Comparison of ENCODE assay signal across 11 cellular contexts in the genomic region with DNA sequence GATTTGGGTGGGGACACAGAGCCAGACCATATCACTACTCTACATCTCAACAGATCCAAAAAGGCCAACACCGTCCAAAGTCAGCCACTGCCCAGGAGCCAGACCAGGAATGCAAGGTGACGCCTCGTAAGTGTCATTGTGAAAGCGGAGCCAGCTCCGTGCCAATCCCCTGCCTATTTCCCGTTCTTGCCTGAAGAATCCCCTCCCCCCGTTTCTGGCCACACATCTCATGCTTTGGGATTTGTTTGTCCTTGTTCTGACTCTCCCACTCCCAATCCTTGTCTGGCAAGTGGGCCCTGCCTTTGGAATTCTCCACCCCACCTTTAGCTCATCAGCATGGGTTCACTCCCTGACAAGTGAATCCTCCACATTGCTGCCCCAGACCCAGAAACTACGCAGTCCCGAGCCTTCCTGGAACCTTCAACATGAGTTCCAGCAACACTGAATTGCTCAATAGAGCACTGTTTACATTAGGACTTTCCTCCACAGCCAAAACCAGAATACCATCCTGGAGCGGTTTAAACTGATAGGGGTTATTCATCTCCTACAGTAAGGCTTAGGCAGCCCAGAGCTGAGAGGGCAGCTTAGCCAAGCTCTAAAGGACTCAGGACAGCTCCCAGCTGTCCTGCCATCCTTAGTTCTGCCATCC. TPM values are rescaled to one million over a fixed set of nuclear protein-coding genes. Genes with fewer than 3 reads are reported as not detected.
DNase-seq lines count a peak whose midpoint lies in the region; FAIRE-seq and TF ChIP-seq lines count a peak whose summit lies in the region.
"Had no signal": no experiment of that assay in that cellular context is flagged by ENCODE, and none has a peak within 500 bp of the region (broad histone marks: within the 10 kb centered on the region; RNA-seq: fewer than 3 reads in every experiment).

No MANE protein-coding gene starts in this region.

- no peak overlapping the region for H3K27ac Mint-ChIP-seq in MCF 10A (ENCODE audit: low read depth, unreplicated experiment)
- H3K27ac Mint-ChIP-seq in Calu3 (ENCODE audit: unreplicated experiment): no peak overlapping the region
- peak overlapping the region in 1 of 3 experiments; percentile 31; a peak in 1 of 7 replicates for H3K27ac Mint-ChIP-seq in H9

- no peak overlapping the region for H4K8ac ChIP-seq in H9 (replicated peaks; ENCODE audit: insufficient read length, low read depth, low read length)

- H3K4me3 Mint-ChIP-seq in MCF 10A (ENCODE audit: unreplicated experiment) (no peak overlapping the region), Calu3 (ENCODE audit: low read depth, unreplicated experiment) (no peak overlapping the region), H9 (no peak overlapping the region)

- H4K91ac ChIP-seq in H9 (ENCODE audit: insufficient read length, low read depth, low read length): no peak overlapping the region

- H2AK5ac ChIP-seq in H9 (ENCODE audit: insufficient read length, low read length): no peak overlapping the region

- H3K9ac ChIP-seq in mammary epithelial cell (ENCODE audit: insufficient read depth, low read length) (no peak overlapping the region), H9 (ENCODE audit: extremely low read depth, insufficient read length, low read length) (no peak overlapping the region)

- no peaks in the 10 kb centered on the region for H3K27me3 Mint-ChIP-seq in MCF 10A (ENCODE audit: insufficient read depth, unreplicated experiment)
- H3K27me3 Mint-ChIP-seq in Calu3 (ENCODE audit: unreplicated experiment): peaks cover 10% of the 10 kb centered on the region
- peaks cover 27% of the 10 kb centered on the region for H3K27me3 Mint-ChIP-seq in H9 (ENCODE audit: low read depth)

- 78% methylated on average over 9 of the region's 10 CpGs for WGBS in mammary epithelial cell (ENCODE audit: low coverage, missing lambda C conversion rate)
- no CpG with 5 or more reads among the region's 10 CpGs for WGBS in H9 (ENCODE audit: extremely low coverage, insufficient read length, low lambda C conversion rate)

- no peak overlapping the region for H3K23ac ChIP-seq in H9 (ENCODE audit: insufficient read length, low read depth, low read length)

- H3K9me3 ChIP-seq in mammary epithelial cell (replicated peaks; ENCODE audit: insufficient read depth, low read length): no peaks in the 10 kb centered on the region
- H3K9me3 ChIP-seq in vagina: no peaks in the 10 kb centered on the region
- H3K9me3 ChIP-seq in H9 (ENCODE audit: control insufficient read depth, low read depth, low read length): no peaks in the 10 kb centered on the region
- H3K9me3 ChIP-seq: ovary, uterus had no signal

- no peak overlapping the region for H3K14ac ChIP-seq in H9 (ENCODE audit: insufficient read depth, low read length)

- BruUV-seq in MCF 10A (replicated peaks; lab: Mats Ljungman, UMichigan) (no TSS peak), mammary epithelial cell (replicated peaks; lab: Mats Ljungman, UMichigan) (no TSS peak), Calu3 (replicated peaks; lab: Mats Ljungman, UMichigan) (no TSS peak)

- dilution Hi-C loops in mammary epithelial cell (cut with HindIII; ENCODE audit: low sequenced_read_pairs): no loop called here

- no peak overlapping the region for H3K4me3 ChIP-seq in mammary epithelial cell (replicated peaks in 1 of 3; ENCODE audit: insufficient read depth in 1 of 3, low read depth in 2 of 3, low read length in 3 of 3)
- H3K4me3 ChIP-seq in fibroblast of pulmonary artery (replicated peaks; ENCODE audit: low read depth, low read length): no peak overlapping the region
- no peak overlapping the region for H3K4me3 ChIP-seq in vagina
- H3K4me3 ChIP-seq: ovary, uterus had no signal

- no peak overlapping the region for H3K18ac ChIP-seq in H9 (ENCODE audit: insufficient read length, low read depth, low read length)

- H3T11ph ChIP-seq in H9 (ENCODE audit: low read length): no peak overlapping the region

- H3K79me1 ChIP-seq in H9 (ENCODE audit: insufficient read depth, low read depth, low read length, poor library complexity, severe bottlenecking): no peaks in the 10 kb centered on the region

- POLR2A ChIA-PET in MCF 10A (lab: Yijun Ruan, JAX): interaction anchor here (0.7 kb wide), 1 partner anchor 21 kb away, joined by 3 read pairs; no protein-coding TSS in a partner anchor

- H3K36me3 ChIP-seq in mammary epithelial cell (ENCODE audit: insufficient read depth, low read length) (no peaks in the 10 kb centered on the region), vagina (no peaks in the 10 kb centered on the region)
- H3K36me3 ChIP-seq: ovary, uterus had no signal

- no peak overlapping the region for H3K56ac ChIP-seq in H9 (ENCODE audit: insufficient read length, low read depth, low read length)

- H3K27me3 ChIP-seq in mammary epithelial cell (ENCODE audit: insufficient read depth, low read length) (no peaks in the 10 kb centered on the region), vagina (no peaks in the 10 kb centered on the region), H9 (ENCODE audit: insufficient read depth, low read length) (peaks cover 2% of the 10 kb centered on the region; the same call in 1 of the 2 replicates)
- H3K27me3 ChIP-seq: ovary, uterus had no signal

- TF ChIP-seq POLR2A in vagina (IDR thresholded peaks at IDR 0.05): no peak

- H3K4ac ChIP-seq in H9 (ENCODE audit: low read depth, low read length): no peak overlapping the region

- H4K20me1 ChIP-seq in mammary epithelial cell (ENCODE audit: insufficient read depth, low read length): no peaks in the 10 kb centered on the region
- no peaks in the 10 kb centered on the region for H4K20me1 ChIP-seq in H9 (ENCODE audit: control insufficient read depth, insufficient read depth, insufficient read length)

- H4K5ac ChIP-seq in H9 (ENCODE audit: insufficient read length, low read depth, low read length): no peak overlapping the region

- H3K36me3 Mint-ChIP-seq in MCF 10A (ENCODE audit: insufficient read depth, unreplicated experiment) (no peaks in the 10 kb centered on the region), Calu3 (ENCODE audit: insufficient read depth, unreplicated experiment) (peaks cover 4% of the 10 kb centered on the region), H9 (ENCODE audit: insufficient read depth in 1 of 3, low read depth in 3 of 3) (no peaks in the 10 kb centered on the region; a peak in 1 of 7 replicates)

- no peak overlapping the region for H2AFZ ChIP-seq in mammary epithelial cell (ENCODE audit: low read depth, low read length)
- H2AFZ ChIP-seq in H9 (ENCODE audit: low read length): no peak overlapping the region

- H3K4me2 ChIP-seq in mammary epithelial cell (ENCODE audit: insufficient read depth, low read depth, low read length): no peak overlapping the region
- no peak overlapping the region for H3K4me2 ChIP-seq in H9 (ENCODE audit: insufficient read depth, insufficient read length, low read length)

- in situ Hi-C loops in mammary epithelial cell (cut with MboI; ENCODE audit: low sequenced_read_pairs in 2 of 2): no loop called here

- no peak overlapping the region for H2BK15ac ChIP-seq in H9 (ENCODE audit: low read depth, low read length)

- no peak overlapping the region for H2BK120ac ChIP-seq in H9 (ENCODE audit: low read depth, low read length, poor library complexity, severe bottlenecking)

- no peak overlapping the region for H2BK12ac ChIP-seq in H9 (ENCODE audit: insufficient read length, low read depth, low read length)

- no peak overlapping the region for H2BK5ac ChIP-seq in H9 (ENCODE audit: insufficient read length, low read length)

- DNase-seq in MCF 10A (ENCODE audit: unreplicated experiment) (peak; percentile 76), mammary epithelial cell (no peak), NCI-H748 (lab: John Stamatoyannopoulos, UW; ENCODE audit: unreplicated experiment) (peak; percentile 8), fibroblast of pulmonary artery (ENCODE audit: low read depth) (peak; percentile 12), vagina (ENCODE audit: extremely low spot score in 2 of 2) (peak; percentile 52 to 72), Calu3 (no peak), urothelium cell line (ENCODE audit: low spot score) (no peak), H9 (no peak)
- DNase-seq: activated gamma-delta T cell treated with Interleukin-2 at 50 U/mL for 16 hours, ovary, uterus had no signal

- no peak for FAIRE-seq in urothelium cell line (lab: Jason Lieb, UNC)

- CTCF ChIA-PET in MCF 10A (lab: Yijun Ruan, JAX) (interaction anchor here (0.6 kb wide), 1 partner anchor 208 kb away, joined by 7 read pairs; no protein-coding TSS in a partner anchor), mammary epithelial cell (lab: Charles Lee; ENCODE audit: low non-redundant PET) (no interaction called here), Calu3 (lab: Charles Lee) (interaction anchor here (0.7 to 1.7 kb wide), 2 partner anchors 27 to 332 kb away, joined by 6 to 7 read pairs; no protein-coding TSS in a partner anchor)

- H3K79me2 ChIP-seq in mammary epithelial cell (ENCODE audit: insufficient read depth, low read length) (no peaks in the 10 kb centered on the region), H9 (ENCODE audit: insufficient read depth, low read length) (no peaks in the 10 kb centered on the region)

- no peaks in the 10 kb centered on the region for H3K4me1 ChIP-seq in mammary epithelial cell (ENCODE audit: insufficient read depth, low read length)
- H3K4me1 ChIP-seq in vagina: peaks cover 6% of the 10 kb centered on the region
- no peaks in the 10 kb centered on the region for H3K4me1 ChIP-seq in H9 (ENCODE audit: insufficient read depth, low read length)
- H3K4me1 ChIP-seq: uterus had no signal

- no peaks in the 10 kb centered on the region for H3K9me3 Mint-ChIP-seq in MCF 10A (ENCODE audit: unreplicated experiment)
- peaks cover 3% of the 10 kb centered on the region for H3K9me3 Mint-ChIP-seq in Calu3 (ENCODE audit: low read depth, unreplicated experiment)
- peaks cover 0 to 2% of the 10 kb centered on the region in 2 experiments; a peak in 1 of 5 replicates for H3K9me3 Mint-ChIP-seq in H9

- H2BK20ac ChIP-seq in H9 (ENCODE audit: low read depth, low read length, poor library complexity, severe bottlenecking): no peak overlapping the region

- peaks cover 10% of the 10 kb centered on the region for H3K4me1 Mint-ChIP-seq in MCF 10A (ENCODE audit: insufficient read depth, unreplicated experiment)
- peaks cover 7% of the 10 kb centered on the region for H3K4me1 Mint-ChIP-seq in Calu3 (ENCODE audit: low read depth, unreplicated experiment)
- peaks cover 3 to 9% of the 10 kb centered on the region in 2 experiments; a peak in 3 of 4 replicates for H3K4me1 Mint-ChIP-seq in H9

- H3K27ac ChIP-seq in mammary epithelial cell (ENCODE audit: insufficient read depth, low read depth, low read length): no peak overlapping the region
- no peak overlapping the region for H3K27ac ChIP-seq in vagina
- no peak overlapping the region for H3K27ac ChIP-seq in H9 (ENCODE audit: insufficient read length, low read depth, low read length)
- H3K27ac ChIP-seq: ovary, uterus had no signal

- intact Hi-C loops in MCF 10A (cut with micrococcal nuclease): no loop called here
- intact Hi-C loops in mammary epithelial cell (cut with micrococcal nuclease): no loop called here
- intact Hi-C loops in vagina (cut with DNase I): no loop called here
- intact Hi-C loops in Calu3 (cut with micrococcal nuclease; ENCODE audit: unreplicated experiment): loop anchor here (5.0 kb wide), 1 partner anchor 52 kb away; no protein-coding TSS in a partner anchor

- no peaks in the 10 kb centered on the region for H3K23me2 ChIP-seq in H9 (ENCODE audit: insufficient read length, low read depth, low read length, poor library complexity, severe bottlenecking)

- TF ChIP-seq CTCF in MCF 10A (IDR thresholded peaks at IDR 0.05; ENCODE audit: unreplicated experiment): no peak
- no peak for TF ChIP-seq CTCF in mammary epithelial cell (conservative IDR thresholded peaks at IDR 0.05 in 1 of 2, IDR thresholded peaks at IDR 0.05 in 1 of 2; ENCODE audit: extremely low read depth in 1 of 2, insufficient read depth in 1 of 2, low read depth in 1 of 2, low read length in 2 of 2)
- no peak for TF ChIP-seq CTCF in fibroblast of pulmonary artery (IDR thresholded peaks at IDR 0.05; ENCODE audit: low read length, missing control alignments)
- no peak for TF ChIP-seq CTCF in vagina (IDR thresholded peaks at IDR 0.05)
- no peak for TF ChIP-seq CTCF in Calu3 (IDR thresholded peaks at IDR 0.05; ENCODE audit: unreplicated experiment)
- no peak for TF ChIP-seq CTCF in H9 (conservative IDR thresholded peaks at IDR 0.05)

RNA-seq across cellular contexts. Expression of a gene that starts 6.0 kb away (rescaled TPM):
- total RNA-seq in MCF 10A (2022) (11.9 and 14.4 TPM in 2 replicates), mammary epithelial cell (10 to 100 TPM; 11.2 to 18.0 TPM), vagina (16.7 TPM), Calu3 (2022) (18.1 and 20.5 TPM in 2 replicates), H9 (2021) (8.9 and 10.4 TPM in 2 replicates)
- polyA plus RNA-seq in mammary epithelial cell: 10.5 TPM
- polyA minus RNA-seq in mammary epithelial cell: 11.1 TPM

RNA-seq across cellular contexts. Expression of a gene that starts 48.4 kb away (rescaled TPM):
- total RNA-seq in MCF 10A (2022) (8.1 and 8.6 TPM in 2 replicates), mammary epithelial cell (10 to 100 TPM; 13.2 to 14.0 TPM), vagina (54.3 TPM), Calu3 (2022) (14.9 and 16.1 TPM in 2 replicates), H9 (2021) (14.4 and 14.5 TPM in 2 replicates)
- polyA plus RNA-seq in mammary epithelial cell: 5.2 TPM
- polyA minus RNA-seq in mammary epithelial cell: 19.6 TPM

Comparison
In these comparisons a context has a peak if more than half of its experiments do, and no peak if none do; other contexts are left out.
1. DNase-seq: peak in MCF 10A (single experiment), NCI-H748 (single experiment), fibroblast of pulmonary artery (single experiment) and vagina (2 of 2); none in mammary epithelial cell (single experiment), Calu3 (single experiment), urothelium cell line (single experiment) and H9 (single experiment).